Comparison of ENCODE assay signal across 14 cellular contexts in genomic region chr1:67590329-67590728, GRCh38.
DNase-seq lines count a peak whose midpoint lies in the region; ATAC-seq and TF ChIP-seq lines count a peak whose summit lies in the region.
"Had no signal": no experiment of that assay in that cellular context is flagged by ENCODE, and none has a peak within 500 bp of the region (broad histone marks: within the 10 kb centered on the region; RNA-seq: fewer than 3 reads in every experiment).

No MANE protein-coding gene starts in this region.

- no peak overlapping the region for H3K4me3 Mint-ChIP-seq in WTC11
- H3K4me3 Mint-ChIP-seq: activated CD8-positive, alpha-beta T cell treated with anti-CD3 and anti-CD28 coated beads for 36 hours had no signal

- H3K27me3 ChIP-seq in ovary (no peaks in the 10 kb centered on the region), dorsolateral prefrontal cortex (peaks cover 0 to 4% (median 0%) of the 10 kb centered on the region in 45 donors)

- H3K4me1 ChIP-seq in ovary (ENCODE audit: insufficient read depth): peaks cover 30% of the 10 kb centered on the region

- no peaks in the 10 kb centered on the region for H3K9me3 ChIP-seq in ovary

- intact Hi-C loops in ovary (cut with DNase I): no loop called here
- intact Hi-C loops in left colon (cut with DNase I, micrococcal nuclease): no loop called here
- intact Hi-C loops in dorsolateral prefrontal cortex (cut with DNase I): no loop called here

- H3K27ac ChIP-seq in ovary: peak overlapping the region in 1 of 2 donors; percentile 63
- peak overlapping the region in 22 of 59 donors; percentile 2 to 70 (median 32) for H3K27ac ChIP-seq in dorsolateral prefrontal cortex
- H3K27ac ChIP-seq: C4-2B had no signal

- CTCF ChIA-PET in WTC11 (lab: Charles Lee): no interaction called here

- WGBS in ovary, 3 donors: 2 to 8% (median 5%) methylated on average over 3 of the region's 3 CpGs

- H3K27ac Mint-ChIP-seq in WTC11: peak overlapping the region; percentile 18; the same call in 1 of the 2 replicates
- H3K27ac Mint-ChIP-seq: activated CD8-positive, alpha-beta T cell treated with anti-CD3 and anti-CD28 coated beads for 36 hours had no signal

- H3K4me1 Mint-ChIP-seq in WTC11: peaks cover 12% of the 10 kb centered on the region

- DNase-seq in Ammon's horn (ENCODE audit: low spot score) (peak; percentile 40), WTC11 (ENCODE audit: low spot score) (no peak), globus pallidus (ENCODE audit: low spot score) (peak; percentile 21), ovary (peak in 3 of 5 donors; percentile 36 to 59 (median 56)), kidney tubule cell (ENCODE audit: low spot score) (no peak), left colon (no peak), dorsolateral prefrontal cortex (no peak)
- DNase-seq: activated CD8-positive, alpha-beta T cell treated with anti-CD3 and anti-CD28 coated beads for 36 hours; NCI-H1436 treated with DMSO at 0.1 percent for 48 hours; RPMI8226; small intestine; stimulated activated naive CD4-positive, alpha-beta T cell treated with Interleukin-2 at 50 U/mL for 16 hours had no signal

- H3K36me3 Mint-ChIP-seq in WTC11: no peaks in the 10 kb centered on the region

- H3K27me3 Mint-ChIP-seq in WTC11 (ENCODE audit: low read depth): no peaks in the 10 kb centered on the region

- no peak for ATAC-seq in WTC11
- no peak for ATAC-seq in HG02884 (IDR thresholded peaks at IDR 0.05; ENCODE audit: unreplicated experiment)
- ATAC-seq in left colon: no peak
- ATAC-seq: activated CD8-positive, alpha-beta T cell treated with anti-CD3 and anti-CD28 coated beads for 36 hours had no signal

- H3K4me3 ChIP-seq in ovary: no peak overlapping the region
- H3K4me3 ChIP-seq in dorsolateral prefrontal cortex: no peak overlapping the region

- TF ChIP-seq POLR2A in ovary (IDR thresholded peaks at IDR 0.05): no peak

- H3K9me3 Mint-ChIP-seq in WTC11: no peaks in the 10 kb centered on the region
- H3K9me3 Mint-ChIP-seq: activated CD8-positive, alpha-beta T cell treated with anti-CD3 and anti-CD28 coated beads for 36 hours had no signal

- TF ChIP-seq CTCF in WTC11 (IDR thresholded peaks at IDR 0.05) (no peak), ovary (IDR thresholded peaks at IDR 0.05) (no peak), dorsolateral prefrontal cortex (IDR thresholded peaks at IDR 0.05 in 54 of 56, conservative IDR thresholded peaks at IDR 0.05 in 2 of 56; ENCODE audit: low read depth in 1 of 56, partially characterized antibody in 56 of 56) (no peak)

- POLR2A ChIA-PET in WTC11 (lab: Charles Lee): interaction anchor here (0.6 kb wide), 1 partner anchor 45 kb away, joined by 3 read pairs; no protein-coding TSS in a partner anchor

- H3K36me3 ChIP-seq in ovary: no peaks in the 10 kb centered on the region

- TF ChIP-seq EP300 in ovary (IDR thresholded peaks at IDR 0.05): no peak

TF ChIP-seq in WTC11, 78 proteins besides CTCF, POLR2A, EP300 and RAD21:
- no peak for TF ChIP-seq NR1H2 (CRISPR knock-in tag; IDR thresholded peaks at IDR 0.05)
- no peak for TF ChIP-seq RELA (CRISPR knock-in tag; IDR thresholded peaks at IDR 0.05; ENCODE audit: borderline replicate concordance)
- TF ChIP-seq, protein P1, sequence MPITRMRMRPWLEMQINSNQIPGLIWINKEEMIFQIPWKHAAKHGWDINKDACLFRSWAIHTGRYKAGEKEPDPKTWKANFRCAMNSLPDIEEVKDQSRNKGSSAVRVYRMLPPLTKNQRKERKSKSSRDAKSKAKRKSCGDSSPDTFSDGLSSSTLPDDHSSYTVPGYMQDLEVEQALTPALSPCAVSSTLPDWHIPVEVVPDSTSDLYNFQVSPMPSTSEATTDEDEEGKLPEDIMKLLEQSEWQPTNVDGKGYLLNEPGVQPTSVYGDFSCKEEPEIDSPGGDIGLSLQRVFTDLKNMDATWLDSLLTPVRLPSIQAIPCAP (CRISPR knock-in tag; IDR thresholded peaks at IDR 0.05): no peak
- no peak for TF ChIP-seq AFF4 (CRISPR knock-in tag; IDR thresholded peaks at IDR 0.05; ENCODE audit: borderline replicate concordance)
- no peak for TF ChIP-seq JUN (CRISPR knock-in tag; IDR thresholded peaks at IDR 0.05)
- no peak for TF ChIP-seq NFYB (CRISPR knock-in tag; conservative IDR thresholded peaks at IDR 0.05; ENCODE audit: low read depth)
- TF ChIP-seq HMGA2 (CRISPR knock-in tag; IDR thresholded peaks at IDR 0.05): no peak
- TF ChIP-seq ETV6 (CRISPR knock-in tag; IDR thresholded peaks at IDR 0.05): no peak
- TF ChIP-seq SMAD4 (CRISPR knock-in tag; IDR thresholded peaks at IDR 0.05): no peak
- no peak for TF ChIP-seq GTF2I (CRISPR knock-in tag; conservative IDR thresholded peaks at IDR 0.05)
- TF ChIP-seq E2F1 (CRISPR knock-in tag; IDR thresholded peaks at IDR 0.05): no peak
- TF ChIP-seq FOXP1 (CRISPR knock-in tag; IDR thresholded peaks at IDR 0.05; ENCODE audit: borderline replicate concordance): no peak
- TF ChIP-seq SP1 (CRISPR knock-in tag; conservative IDR thresholded peaks at IDR 0.05): no peak
- TF ChIP-seq ZNF416 (CRISPR knock-in tag; IDR thresholded peaks at IDR 0.05): no peak
- no peak for TF ChIP-seq USF2 (CRISPR knock-in tag; IDR thresholded peaks at IDR 0.05)
- TF ChIP-seq ZNF232 (CRISPR knock-in tag; IDR thresholded peaks at IDR 0.05): no peak
- TF ChIP-seq ELF4 (CRISPR knock-in tag; IDR thresholded peaks at IDR 0.05; ENCODE audit: low read depth): no peak

Comparison
In these comparisons a context has a peak if more than half of its experiments do, and no peak if none do; other contexts are left out.
1. DNase-seq: peak in Ammon's horn (single experiment), globus pallidus (single experiment) and ovary (3 of 5); none in WTC11 (single experiment), kidney tubule cell (single experiment), left colon (0 of 2) and dorsolateral prefrontal cortex (0 of 10).